9 cellular contexts compared by ENCODE assay signal in genomic region chr1:63316540-63316939, GRCh38. TPM values are rescaled to one million over a fixed set of nuclear protein-coding genes. Genes with fewer than 3 reads are reported as not detected.
DNase-seq lines count a peak whose midpoint lies in the region; ATAC-seq, FAIRE-seq and TF ChIP-seq lines count a peak whose summit lies in the region.
"Had no signal": no experiment of that assay in that cellular context is flagged by ENCODE, and none has a peak within 500 bp of the region (broad histone marks: within the 10 kb centered on the region; RNA-seq: fewer than 3 reads in every experiment).

No MANE protein-coding gene starts in this region.

- no TSS peak for BruUV-seq in HepG2 (replicated peaks; lab: Mats Ljungman, UMichigan)

- H3K36me3 ChIP-seq in HepG2 (replicated peaks in 1 of 2; ENCODE audit: control insufficient read depth in 1 of 2, insufficient read depth in 2 of 2, low read length in 2 of 2) (no peaks in the 10 kb centered on the region), right lobe of liver (no peaks in the 10 kb centered on the region), keratinocyte (ENCODE audit: control insufficient read depth in 2 of 2, extremely low read depth in 1 of 2, insufficient read depth in 2 of 2, low read length in 2 of 2) (no peaks in the 10 kb centered on the region)

- H3K36me3 Mint-ChIP-seq in T-cell = peaks cover 12% of the 10 kb centered on the region

- H3K9me1 ChIP-seq in keratinocyte (ENCODE audit: control insufficient read depth, extremely low read depth, insufficient read depth, low read length) = no peaks in the 10 kb centered on the region

- H3K9me3 Mint-ChIP-seq in T-cell = peaks cover 6 to 9% (median 6%) of the 10 kb centered on the region in 3 donors

- no peaks in the 10 kb centered on the region for H3K9me3 ChIP-seq in HepG2 (ENCODE audit: low read length)
- no peaks in the 10 kb centered on the region for H3K9me3 ChIP-seq in right lobe of liver
- peaks cover 4% of the 10 kb centered on the region for H3K9me3 ChIP-seq in keratinocyte (ENCODE audit: control insufficient read depth, low read depth, low read length)

- TF ChIP-seq CTCF in HepG2 (CRISPR knock-in tag; IDR thresholded peaks at IDR 0.05) (no peak), right lobe of liver (IDR thresholded peaks at IDR 0.05) (no peak), keratinocyte (optimal IDR thresholded peaks at IDR 0.05 in 1 of 3, IDR thresholded peaks at IDR 0.05 in 1 of 3, conservative IDR thresholded peaks at IDR 0.05 in 1 of 3; ENCODE audit: extremely low read depth in 1 of 3, insufficient read depth in 2 of 3, low read length in 3 of 3) (no peak)

- no peak for DNase-seq in HepG2 (ENCODE audit: low spot score)
- no peak for DNase-seq in right lobe of liver
- no peak for DNase-seq in T-cell
- no peak for DNase-seq in keratinocyte (ENCODE audit: low read depth, low spot score)
- no peak for DNase-seq in NCI-H446 (lab: John Stamatoyannopoulos, UW)
- DNase-seq in 8988T = no peak
- no peak for DNase-seq in NCI-H2171 treated with DMSO at 0.1 percent for 48 hours (lab: John Stamatoyannopoulos, UW)

- POLR2A ChIA-PET in HepG2 (lab: Yijun Ruan, JAX) = no interaction called here
- POLR2A ChIA-PET in T-cell (lab: Charles Lee) = no interaction called here

- peak overlapping the region; percentile 73 for H3K4me2 ChIP-seq in HepG2 (ENCODE audit: low read depth, low read length)
- peak overlapping the region; percentile 37 for H3K4me2 ChIP-seq in keratinocyte (ENCODE audit: control insufficient read depth, extremely low read depth, insufficient read depth, low read depth, low read length)

- peaks cover 7 to 45% of the 10 kb centered on the region in 2 experiments for H3K27me3 ChIP-seq in HepG2 (ENCODE audit: control insufficient read depth in 1 of 2, insufficient read depth in 2 of 2, low read length in 2 of 2)
- peaks cover 21 to 46% of the 10 kb centered on the region in 2 donors for H3K27me3 ChIP-seq in right lobe of liver
- peaks cover 53% of the 10 kb centered on the region for H3K27me3 ChIP-seq in keratinocyte (ENCODE audit: control insufficient read depth, extremely low read depth, insufficient read depth, low read length)

- H3K4me3 Mint-ChIP-seq in T-cell = peak overlapping the region in 2 of 3 donors; percentile 18 to 41

- H3K4me3 ChIP-seq in HepG2 (replicated peaks in 1 of 3; ENCODE audit: insufficient read depth in 1 of 3, low read depth in 2 of 3, low read length in 3 of 3) = peak overlapping the region in 1 of 3 experiments; percentile 73; a peak in 1 of 6 replicates
- H3K4me3 ChIP-seq in right lobe of liver = no peak overlapping the region
- peak overlapping the region; percentile 57 to 73 (median 61) for H3K4me3 ChIP-seq in keratinocyte (ENCODE audit: control insufficient read depth in 2 of 3, extremely low read depth in 1 of 3, insufficient read depth in 2 of 3, low read depth in 1 of 3, low read length in 3 of 3)

- H3K4me1 ChIP-seq in HepG2 (ENCODE audit: insufficient read depth, low read length) = peaks cover 8% of the 10 kb centered on the region; the same call in 1 of the 2 replicates
- peaks cover 0 to 14% (median 0%) of the 10 kb centered on the region in 4 donors for H3K4me1 ChIP-seq in right lobe of liver
- peaks cover 6% of the 10 kb centered on the region for H3K4me1 ChIP-seq in keratinocyte (ENCODE audit: control insufficient read depth, extremely low read depth, insufficient read depth, low read length)

- in situ Hi-C loops in HepG2 (cut with HindIII; ENCODE audit: extremely low pct_ligation_motif_present, low pct_unique_long_range_greater_than_20kb) = loop anchor here (5.0 kb wide), 1 partner anchor 126 kb away; no protein-coding TSS in a partner anchor

- no peak for TF ChIP-seq EP300 in HepG2 (IDR thresholded peaks at IDR 0.05; ENCODE audit: low read depth in 2 of 2, low read length in 2 of 2)
- TF ChIP-seq EP300 in HepG2 (CRISPR knock-in tag; IDR thresholded peaks at IDR 0.05; ENCODE audit: borderline replicate concordance) = no peak

- FAIRE-seq in HepG2 (lab: Jason Lieb, UNC) (no peak), keratinocyte (lab: Jason Lieb, UNC) (no peak)

- dilution Hi-C loops in keratinocyte (cut with MboI; ENCODE audit: extremely low pct_ligation_motif_present, low sequenced_read_pairs) = no loop called here

- H3K4me1 Mint-ChIP-seq in T-cell = peaks cover 27 to 32% (median 29%) of the 10 kb centered on the region in 3 donors

- no peak for ATAC-seq in HepG2
- ATAC-seq in right lobe of liver = no peak
- peak in 1 of 4 experiments; percentile 15 for ATAC-seq in T-cell (replicated peaks in 1 of 4)
- ATAC-seq in HG02970 (IDR thresholded peaks at IDR 0.05; ENCODE audit: low FRiP score, unreplicated experiment) = no peak

- intact Hi-C loops in HepG2 (cut with micrococcal nuclease; ENCODE audit: unreplicated experiment) (loop anchor here (2.0 to 5.0 kb wide), 3 partner anchors 124 to 931 kb away; no protein-coding TSS in a partner anchor), right lobe of liver (cut with DNase I) (no loop called here)

- no peak overlapping the region for H3K27ac ChIP-seq in HepG2 (ENCODE audit: extremely low read length, insufficient read depth, low read length)
- H3K27ac ChIP-seq in right lobe of liver = no peak overlapping the region
- H3K27ac ChIP-seq in keratinocyte (ENCODE audit: control insufficient read depth, insufficient read depth, low read length) = no peak overlapping the region

- no peaks in the 10 kb centered on the region; the same call in 1 of the 2 replicates for H4K20me1 ChIP-seq in HepG2 (ENCODE audit: insufficient read depth, low read length)
- no peaks in the 10 kb centered on the region for H4K20me1 ChIP-seq in keratinocyte (ENCODE audit: control insufficient read depth, extremely low read depth, insufficient read depth, low read length)

- peaks cover 60 to 69% of the 10 kb centered on the region in 2 donors for H3K27me3 Mint-ChIP-seq in T-cell

- TF ChIP-seq POLR2A in HepG2 (IDR thresholded peaks at IDR 0.05; ENCODE audit: insufficient read depth in 1 of 2, low read depth in 2 of 2, low read length in 2 of 2) (no peak), right lobe of liver (IDR thresholded peaks at IDR 0.05) (no peak)

- no peak overlapping the region for H3K27ac Mint-ChIP-seq in T-cell

- no peak for TF ChIP-seq RAD21 in HepG2 (CRISPR knock-in tag; IDR thresholded peaks at IDR 0.05)

- CTCF ChIA-PET in HepG2 (lab: Yijun Ruan, JAX; ENCODE audit: low intra/inter-chr PET ratio, low total read pairs) = interaction anchor here (1.0 to 1.8 kb wide), 3 partner anchors 123 to 221 kb away, joined by 3 to 11 read pairs (median 5); no protein-coding TSS in a partner anchor
- CTCF ChIA-PET in T-cell (lab: Charles Lee) = no interaction called here

- H3K9ac ChIP-seq in HepG2 (ENCODE audit: insufficient read depth, low read depth, low read length) = no peak overlapping the region
- no peak overlapping the region for H3K9ac ChIP-seq in keratinocyte (ENCODE audit: control insufficient read depth, extremely low read depth, insufficient read depth, low read length)

- H2AFZ ChIP-seq in HepG2 (ENCODE audit: low read length) (no peak overlapping the region), keratinocyte (ENCODE audit: control insufficient read depth, low read length) (peak overlapping the region; percentile 83)

- 83% methylated on average over 19 of the region's 26 CpGs for WGBS in HepG2 (ENCODE audit: low lambda C conversion rate)
- 37% methylated on average over 13 of the region's 26 CpGs for WGBS in right lobe of liver (ENCODE audit: insufficient coverage, low coverage, low lambda C conversion rate, missing lambda C conversion rate)

- no peaks in the 10 kb centered on the region for H3K79me2 ChIP-seq in HepG2 (ENCODE audit: insufficient read depth, low read length)
- H3K79me2 ChIP-seq in keratinocyte (ENCODE audit: control insufficient read depth, insufficient read depth, low read length) = no peaks in the 10 kb centered on the region

RNA-seq across cellular contexts. Expression of gene FOXD3, which starts 5.8 kb away (rescaled TPM):
- not detected in 2 replicates for total RNA-seq in HepG2 (2016; rRNA removed; fragmentation: Illumina TruSeq; extraction: Trizol)
- not detected in 2 replicates for total RNA-seq in HepG2 (2016; cell fraction: cytosol; rRNA removed; fragmentation: Illumina TruSeq; extraction: Trizol; ENCODE audit: low read depth)
- total RNA-seq in HepG2 (2016; cell fraction: insoluble cytoplasmic fraction; rRNA removed; fragmentation: Illumina TruSeq; extraction: Trizol) = not detected in 2 replicates
- total RNA-seq in HepG2 (2016; cell fraction: membrane; rRNA removed; fragmentation: Illumina TruSeq; extraction: Trizol) = not detected in 2 replicates
- total RNA-seq in HepG2 (2016; cell fraction: nucleus; rRNA removed; fragmentation: Illumina TruSeq; extraction: Trizol) = not detected in 2 replicates
- not detected in 2 replicates for polyA plus RNA-seq in HepG2 (2011; rRNA removed)
- not detected in 2 replicates for polyA plus RNA-seq in HepG2 (2011; cell fraction: cytosol; rRNA removed)
- polyA plus RNA-seq in HepG2 (2011; cell fraction: nucleus; rRNA removed) = not detected in 2 replicates
- not detected in 2 replicates for polyA plus RNA-seq in HepG2 (2012)
- polyA plus RNA-seq in HepG2 (2016; cell fraction: cytosol; fragmentation: Illumina TruSeq; extraction: Trizol; ENCODE audit: low read depth) = not detected in 2 replicates
- polyA plus RNA-seq in HepG2 (2016; cell fraction: insoluble cytoplasmic fraction; fragmentation: Illumina TruSeq; extraction: Trizol; ENCODE audit: low read depth) = not detected in 2 replicates
- not detected in 2 replicates for polyA plus RNA-seq in HepG2 (2016; cell fraction: membrane; fragmentation: Illumina TruSeq; extraction: Trizol; ENCODE audit: low read depth)
- polyA plus RNA-seq in HepG2 (2016; cell fraction: nucleus; fragmentation: Illumina TruSeq; extraction: Trizol; ENCODE audit: insufficient read depth, low read depth) = not detected in 2 replicates
- not detected in 2 replicates for polyA minus RNA-seq in HepG2 (2011; rRNA and poly(A)+ RNA removed; ENCODE audit: low replicate concordance)
- not detected in 2 replicates for polyA minus RNA-seq in HepG2 (2011; cell fraction: cytosol; rRNA and poly(A)+ RNA removed)
- polyA minus RNA-seq in HepG2 (2011; cell fraction: nucleus; rRNA and poly(A)+ RNA removed) = not detected in 2 replicates
- under 1 TPM in 1 of 6 experiments, not detected in 5; 0.12 TPM for total RNA-seq in right lobe of liver
- total RNA-seq in T-cell = not detected
- not detected in 3 replicates for polyA plus RNA-seq in keratinocyte
- not detected for polyA plus RNA-seq in keratinocyte (2011; ENCODE audit: low read depth)
- not detected in 2 replicates for polyA plus RNA-seq in keratinocyte (2011; cell fraction: cytosol; rRNA removed)
- polyA plus RNA-seq in keratinocyte (2011; cell fraction: nucleus; rRNA removed) = not detected in 2 replicates
- not detected in 2 replicates for polyA plus RNA-seq in keratinocyte (2012; ENCODE audit: low replicate concordance)
- not detected in 3 replicates for polyA minus RNA-seq in keratinocyte
- polyA minus RNA-seq in keratinocyte (2011; cell fraction: cytosol; rRNA and poly(A)+ RNA removed) = not detected
- not detected in 2 replicates for polyA minus RNA-seq in keratinocyte (2011; cell fraction: nucleus; rRNA and poly(A)+ RNA removed)
- total RNA-seq: bronchial epithelial cell had no signal

RNA-seq across cellular contexts. Expression of gene ALG6, which starts 50.9 kb away (rescaled TPM):
- total RNA-seq in HepG2 (2016; rRNA removed; fragmentation: Illumina TruSeq; extraction: Trizol) (4.5 and 8.1 TPM in 2 replicates), right lobe of liver (1 to 10 TPM; 5.5 to 7.7 (median 6.1) TPM), T-cell (10 to 100 TPM; 17.5 to 25.2 (median 22.2) TPM)
- total RNA-seq in HepG2 (2016; cell fraction: cytosol; rRNA removed; fragmentation: Illumina TruSeq; extraction: Trizol; ENCODE audit: low read depth) = 1.4 and 2.8 TPM in 2 replicates
- 4.9 and 8.6 TPM in 2 replicates for total RNA-seq in HepG2 (2016; cell fraction: insoluble cytoplasmic fraction; rRNA removed; fragmentation: Illumina TruSeq; extraction: Trizol)
- 3.1 and 3.9 TPM in 2 replicates for total RNA-seq in HepG2 (2016; cell fraction: membrane; rRNA removed; fragmentation: Illumina TruSeq; extraction: Trizol)
- total RNA-seq in HepG2 (2016; cell fraction: nucleus; rRNA removed; fragmentation: Illumina TruSeq; extraction: Trizol) = 14.7 and 17.1 TPM in 2 replicates
- polyA plus RNA-seq in HepG2 (2011; rRNA removed) (4.4 and 6.8 TPM in 2 replicates), keratinocyte (8.7 to 20.5 TPM (median 11.8 TPM) in 3 replicates)
- 2.0 and 3.2 TPM in 2 replicates for polyA plus RNA-seq in HepG2 (2011; cell fraction: cytosol; rRNA removed)
- 3.6 and 4.7 TPM in 2 replicates for polyA plus RNA-seq in HepG2 (2011; cell fraction: nucleus; rRNA removed)
- polyA plus RNA-seq in HepG2 (2012) = 5.5 and 6.3 TPM in 2 replicates
- 1.6 and 1.7 TPM in 2 replicates for polyA plus RNA-seq in HepG2 (2016; cell fraction: cytosol; fragmentation: Illumina TruSeq; extraction: Trizol; ENCODE audit: low read depth)
- polyA plus RNA-seq in HepG2 (2016; cell fraction: insoluble cytoplasmic fraction; fragmentation: Illumina TruSeq; extraction: Trizol; ENCODE audit: low read depth) = 4.7 and 5.3 TPM in 2 replicates
- 2.3 and 2.7 TPM in 2 replicates for polyA plus RNA-seq in HepG2 (2016; cell fraction: membrane; fragmentation: Illumina TruSeq; extraction: Trizol; ENCODE audit: low read depth)
- polyA plus RNA-seq in HepG2 (2016; cell fraction: nucleus; fragmentation: Illumina TruSeq; extraction: Trizol; ENCODE audit: insufficient read depth, low read depth) = 19.6 and 21.1 TPM in 2 replicates
- 3.0 and 7.1 TPM in 2 replicates for polyA minus RNA-seq in HepG2 (2011; rRNA and poly(A)+ RNA removed; ENCODE audit: low replicate concordance)
- polyA minus RNA-seq in HepG2 (2011; cell fraction: cytosol; rRNA and poly(A)+ RNA removed) = 3.1 and 3.4 TPM in 2 replicates
- polyA minus RNA-seq in HepG2 (2011; cell fraction: nucleus; rRNA and poly(A)+ RNA removed) = 12.0 and 16.0 TPM in 2 replicates
- polyA plus RNA-seq in keratinocyte (2011; ENCODE audit: low read depth) = 5.8 TPM
- 4.4 and 8.3 TPM in 2 replicates for polyA plus RNA-seq in keratinocyte (2011; cell fraction: cytosol; rRNA removed)
- polyA plus RNA-seq in keratinocyte (2011; cell fraction: nucleus; rRNA removed) = 14.1 and 23.1 TPM in 2 replicates
- 6.2 and 8.7 TPM in 2 replicates for polyA plus RNA-seq in keratinocyte (2012; ENCODE audit: low replicate concordance)
- polyA minus RNA-seq in keratinocyte = 0.85 to 13.5 TPM (median 6.5 TPM) in 3 replicates
- polyA minus RNA-seq in keratinocyte (2011; cell fraction: cytosol; rRNA and poly(A)+ RNA removed) = 2.5 TPM
- 10.9 and 14.5 TPM in 2 replicates for polyA minus RNA-seq in keratinocyte (2011; cell fraction: nucleus; rRNA and poly(A)+ RNA removed)

Comparison
In these comparisons a context has a peak if more than half of its experiments do, and no peak if none do; other contexts are left out.
1. H3K4me3 ChIP-seq: peak in keratinocyte (3 of 3); none in right lobe of liver (0 of 3).